19 cellular contexts compared by ENCODE assay signal in the genomic region with DNA sequence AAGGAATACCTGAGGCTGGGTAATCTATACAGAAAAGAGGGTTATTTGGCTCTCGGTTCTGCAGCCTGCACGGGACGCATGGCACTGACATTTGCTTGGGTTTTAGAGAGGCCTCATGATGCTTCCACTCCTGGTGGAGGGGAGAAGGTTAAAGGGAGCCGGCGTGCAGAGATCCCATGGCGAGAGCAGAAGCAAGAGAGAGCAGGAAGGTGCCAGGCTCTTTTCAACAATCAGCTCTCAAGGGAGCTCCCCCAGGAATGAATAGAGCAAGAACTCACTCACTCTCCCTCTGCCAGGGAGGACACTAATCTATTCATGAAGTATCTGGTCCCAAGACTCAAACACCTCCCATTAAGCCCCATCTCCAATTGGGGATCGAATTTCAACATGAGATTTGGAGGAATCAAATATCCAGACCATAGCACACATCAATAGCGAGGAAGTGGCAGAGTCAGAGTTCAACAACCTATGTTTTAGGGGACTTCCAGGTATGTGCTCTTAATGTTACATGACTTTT.
"Had no signal": no experiment of that assay in that cellular context is flagged by ENCODE, and none has a peak within 500 bp of the region (broad histone marks: within the 10 kb centered on the region; RNA-seq: fewer than 3 reads in every experiment).

No MANE protein-coding gene starts in this region.

- FAIRE-seq: keratinocyte had no signal

- H3K4me1 ChIP-seq: parathyroid adenoma, vagina had no signal

- H3K4me3 ChIP-seq: gastroesophageal sphincter, hepatocyte, tibial nerve, vagina had no signal

- ATAC-seq: activated naive CD4-positive, alpha-beta T cell treated with anti-CD3 and anti-CD28 coated beads, Interleukin-2, amount 50 U/mL, for 72 hours; activated T-cell treated with anti-CD3 and anti-CD28 coated beads, Interleukin-2, amount 50 U/mL, for 72 hours; gastroesophageal sphincter; naive thymus-derived CD8-positive, alpha-beta T cell; stimulated activated memory B cell treated with anti-CD40 and anti-IgM and Interleukin-4, amounts not matched to agents 10 μg/mL and 1 μg/mL and 100 μg/mL, for 72 hours had no signal

- H3K27ac ChIP-seq: epithelial cell of prostate, hepatocyte, parathyroid adenoma had no signal

- H3K9me3 ChIP-seq: vagina had no signal

- H3K27me3 ChIP-seq: gastroesophageal sphincter, hepatocyte, tibial nerve, vagina had no signal

- H3K36me3 ChIP-seq: gastroesophageal sphincter, tibial nerve, vagina had no signal

- H3K9ac ChIP-seq: parathyroid adenoma had no signal

- DNase-seq: activated B cell treated with CpG ODN at 0.5 μM for 24 hours; activated CD4-positive, alpha-beta T cell treated with anti-CD3 and anti-CD28 coated beads, Interleukin-2, amount 10 ng/mL, durations not matched to agents 24 days and 14 days; activated CD8-positive, alpha-beta memory T cell treated with anti-CD3 and anti-CD28 coated beads, Interleukin-2, amount 50 U/mL, for 48 hours; activated gamma-delta T cell; activated T-cell treated with anti-CD3 and anti-CD28 coated beads, Interleukin-2, amount 50 U/mL, for 72 hours; amniotic stem cell; dermis blood vessel endothelial cell; mesenchymal stem cell; naive thymus-derived CD8-positive, alpha-beta T cell; stimulated activated CD4-positive, alpha-beta T cell treated with anti-CD3 and anti-CD28 coated beads, Interleukin-2, amount 100 ng/mL, for 48 hours had no signal
